Comparison of ENCODE assay signal across 15 cellular contexts in genomic region chr2:126208266-126208665, GRCh38.
DNase-seq lines count a peak whose midpoint lies in the region; ATAC-seq and TF ChIP-seq lines count a peak whose summit lies in the region.
"Had no signal": no experiment of that assay in that cellular context is flagged by ENCODE, and none has a peak within 500 bp of the region (broad histone marks: within the 10 kb centered on the region; RNA-seq: fewer than 3 reads in every experiment).

No MANE protein-coding gene starts in this region.

- H3K27ac ChIP-seq in GM23338 (ENCODE audit: low read depth) (no peak overlapping the region), mesenchymal stem cell (ENCODE audit: low read length, poor library complexity, severe bottlenecking) (no peak overlapping the region), transverse colon (no peak overlapping the region)

- H3K4me1 ChIP-seq in GM23338 (ENCODE audit: insufficient read depth) (no peaks in the 10 kb centered on the region), mesenchymal stem cell (ENCODE audit: control insufficient read depth, insufficient read depth, low read depth, low read length) (no peaks in the 10 kb centered on the region), transverse colon (no peaks in the 10 kb centered on the region)
- H3K4me1 ChIP-seq: Caco-2, HAP-1 had no signal

- H3K4me1 Mint-ChIP-seq in GM23338 = no peaks in the 10 kb centered on the region
- H3K4me1 Mint-ChIP-seq: CD4-positive, alpha-beta memory T cell had no signal

- no peak overlapping the region for H4K91ac ChIP-seq in mesenchymal stem cell (ENCODE audit: low read length)

- H4K20me1 ChIP-seq in GM23338 (replicated peaks; ENCODE audit: insufficient read depth) = no peaks in the 10 kb centered on the region

- no peak overlapping the region for H3K4ac ChIP-seq in mesenchymal stem cell (ENCODE audit: low read depth in 1 of 2, low read length in 2 of 2)

- H3K9me3 ChIP-seq in mesenchymal stem cell (ENCODE audit: control insufficient read depth, low read length) (no peaks in the 10 kb centered on the region), transverse colon (no peaks in the 10 kb centered on the region)
- H3K9me3 ChIP-seq: Caco-2, HAP-1 had no signal

- H3K27me3 Mint-ChIP-seq in GM23338 (ENCODE audit: insufficient read depth, low read depth, poor library complexity) = no peaks in the 10 kb centered on the region

- no peak overlapping the region for H4K8ac ChIP-seq in mesenchymal stem cell (ENCODE audit: low read length)

- H3K27me3 ChIP-seq in GM23338 (ENCODE audit: insufficient read depth) (no peaks in the 10 kb centered on the region), mesenchymal stem cell (ENCODE audit: control insufficient read depth in 1 of 2, insufficient read depth in 1 of 2, low read length in 2 of 2) (no peaks in the 10 kb centered on the region), transverse colon (no peaks in the 10 kb centered on the region)

- no peak for ATAC-seq in GM23338
- no peak for ATAC-seq in HG03139 (IDR thresholded peaks at IDR 0.05; ENCODE audit: unreplicated experiment)

- in situ Hi-C loops in SK-MEL-5 (cut with HindIII; ENCODE audit: low pct_unique_long_range_greater_than_20kb, low sequenced_read_pairs) = no loop called here
- in situ Hi-C loops in transverse colon (cut with MboI; ENCODE audit: low pct_ligation_motif_present in 1 of 4, low pct_unique_long_range_greater_than_20kb in 1 of 4, low sequenced_read_pairs in 3 of 4) = no loop called here

- no peak for TF ChIP-seq EP300 in transverse colon (IDR thresholded peaks at IDR 0.05; ENCODE audit: low read depth)

- H2BK120ac ChIP-seq in mesenchymal stem cell (ENCODE audit: low read depth, low read length) = no peak overlapping the region

- TF ChIP-seq CTCF in GM23338 (conservative IDR thresholded peaks at IDR 0.05; ENCODE audit: low read depth in 2 of 2) (no peak), transverse colon (IDR thresholded peaks at IDR 0.05) (no peak)

- H3K4me3 ChIP-seq in GM23338 = no peak overlapping the region
- no peak overlapping the region for H3K4me3 ChIP-seq in mesenchymal stem cell (ENCODE audit: insufficient read depth in 1 of 2, low read depth in 1 of 2, low read length in 2 of 2)
- no peak overlapping the region for H3K4me3 ChIP-seq in transverse colon
- H3K4me3 ChIP-seq: HAP-1 had no signal

- H3K14ac ChIP-seq in mesenchymal stem cell (ENCODE audit: low read length in 2 of 2) = no peak overlapping the region

- no peaks in the 10 kb centered on the region for H3K9me2 ChIP-seq in GM23338 (ENCODE audit: insufficient read depth)

- no peak overlapping the region for H2BK5ac ChIP-seq in mesenchymal stem cell (ENCODE audit: low read depth, low read length, poor library complexity, severe bottlenecking)

- 90% methylated on average over 3 of the region's 3 CpGs for WGBS in mesenchymal stem cell
- WGBS in transverse colon (ENCODE audit: low coverage in 1 of 2), 2 donors = 84 to 90% methylated on average over 3 of the region's 3 CpGs

- H2AK5ac ChIP-seq in mesenchymal stem cell (ENCODE audit: low read length, severe bottlenecking) = no peak overlapping the region

- no peak overlapping the region for H3K27ac Mint-ChIP-seq in GM23338
- H3K27ac Mint-ChIP-seq: CD4-positive, alpha-beta memory T cell; HFFc6 had no signal

- H2AFZ ChIP-seq in GM23338 (peak overlapping the region; percentile 28; the same call in 1 of the 2 replicates), mesenchymal stem cell (ENCODE audit: low read depth, low read length) (no peak overlapping the region)

- intact Hi-C loops in transverse colon (cut with DNase I; ENCODE audit: low total_unique reads) = no loop called here

- peaks cover 3% of the 10 kb centered on the region; the same call in 2 of the 3 replicates for H3K36me3 Mint-ChIP-seq in GM23338 (ENCODE audit: low read depth)
- H3K36me3 Mint-ChIP-seq: CD4-positive, alpha-beta memory T cell had no signal

- TF ChIP-seq POLR2A in transverse colon (IDR thresholded peaks at IDR 0.05) = no peak

- no peaks in the 10 kb centered on the region for H3K79me2 ChIP-seq in GM23338 (replicated peaks; ENCODE audit: insufficient read depth)

- H2BK12ac ChIP-seq in mesenchymal stem cell (ENCODE audit: low read length in 2 of 2) = no peak overlapping the region

- no peak overlapping the region for H3K23ac ChIP-seq in mesenchymal stem cell (ENCODE audit: low read length in 2 of 2)

- H3K4me3 Mint-ChIP-seq in GM23338 = no peak overlapping the region
- H3K4me3 Mint-ChIP-seq: CD4-positive, alpha-beta memory T cell; HFFc6 had no signal

- H3K79me1 ChIP-seq in mesenchymal stem cell (replicated peaks; ENCODE audit: low read length, poor library complexity, severe bottlenecking) = no peaks in the 10 kb centered on the region

- H2BK15ac ChIP-seq in mesenchymal stem cell (ENCODE audit: low read depth, poor library complexity, severe bottlenecking) = no peak overlapping the region

- no peak overlapping the region for H3K9ac ChIP-seq in mesenchymal stem cell (ENCODE audit: low read length)

- H3K36me3 ChIP-seq in GM23338 (ENCODE audit: insufficient read depth) (no peaks in the 10 kb centered on the region), mesenchymal stem cell (ENCODE audit: control insufficient read depth in 1 of 2, insufficient read depth in 2 of 2, low read depth in 1 of 2, low read length in 2 of 2) (no peaks in the 10 kb centered on the region), transverse colon (no peaks in the 10 kb centered on the region)
- H3K36me3 ChIP-seq: HAP-1 had no signal

- H3K18ac ChIP-seq in mesenchymal stem cell (ENCODE audit: low read depth in 1 of 2, low read length in 2 of 2) = no peak overlapping the region

- no peaks in the 10 kb centered on the region for H3K9me3 Mint-ChIP-seq in GM23338

- no peak for DNase-seq in GM23338 (ENCODE audit: low spot score)
- DNase-seq in SK-MEL-5 (ENCODE audit: low read depth, low spot score) = peak; percentile 91
- peak; percentile 25 for DNase-seq in mesenchymal stem cell
- peak; percentile 13 for DNase-seq in renal cortical epithelial cell (ENCODE audit: low read depth)
- DNase-seq in retina = no peak
- no peak for DNase-seq in transverse colon
- DNase-seq: C1 segment of cervical spinal cord; Caco-2; CD4-positive, alpha-beta memory T cell; DMS153; DND-41; GOT3; HFFc6 had no signal

- no peak overlapping the region for H3K4me2 ChIP-seq in GM23338
- H3K4me2 ChIP-seq in mesenchymal stem cell (ENCODE audit: low read length, poor library complexity, severe bottlenecking) = no peak overlapping the region

- no peaks in the 10 kb centered on the region for H3F3A ChIP-seq in GM23338 (replicated peaks; ENCODE audit: low read depth)

TF ChIP-seq in GM23338, 12 proteins besides CTCF, POLR2A, EP300 and RAD21 (continues in another document):
- no peak for TF ChIP-seq NANOG (IDR thresholded peaks at IDR 0.05; ENCODE audit: borderline replicate concordance)
- TF ChIP-seq ZNF462 (CRISPR knock-in tag; IDR thresholded peaks at IDR 0.05) = no peak

Comparison
In these comparisons a context has a peak if more than half of its experiments do, and no peak if none do; other contexts are left out.
1. DNase-seq: peak in SK-MEL-5 (single experiment), mesenchymal stem cell (single experiment) and renal cortical epithelial cell (single experiment); none in GM23338 (single experiment), retina (single experiment) and transverse colon (single experiment).